Comparison of ENCODE assay signal across 27 cellular contexts in the genomic region with DNA sequence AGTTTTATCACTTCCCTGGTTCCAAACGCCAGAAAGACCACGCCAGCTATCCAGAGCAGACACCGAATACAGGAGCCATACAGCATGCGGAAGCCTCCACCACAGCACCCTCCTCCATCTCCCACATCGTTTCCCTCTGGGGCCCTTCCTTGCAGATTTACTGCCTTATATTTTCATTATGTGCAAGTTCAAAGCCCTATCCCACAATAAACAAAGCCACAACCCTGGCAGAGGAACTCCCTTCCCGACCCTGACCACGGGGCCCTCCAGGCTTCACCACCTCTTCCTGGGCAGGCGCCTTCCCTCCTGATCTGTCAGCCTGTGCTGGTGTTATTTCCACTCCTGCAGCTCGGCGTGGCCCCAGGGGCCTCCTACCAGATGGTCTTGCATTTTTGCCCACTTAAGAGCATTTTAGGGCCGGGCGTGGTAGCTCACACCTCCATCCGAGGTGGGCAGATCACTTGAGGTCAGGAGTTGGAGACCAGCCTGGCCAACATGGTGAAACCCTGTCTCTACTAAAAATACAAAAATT. TPM values are rescaled to one million over a fixed set of nuclear protein-coding genes. Genes with fewer than 3 reads are reported as not detected.
"Had no signal": no experiment of that assay in that cellular context is flagged by ENCODE, and none has a peak within 500 bp of the region (broad histone marks: within the 10 kb centered on the region; RNA-seq: fewer than 3 reads in every experiment).

No MANE protein-coding gene starts in this region.

- H3K4me1 ChIP-seq: ascending aorta, body of pancreas had no signal

- ATAC-seq: activated CD4-positive, alpha-beta T cell treated with anti-CD3 and anti-CD28 coated beads for 36 hours; activated T-helper 17 cell treated with anti-CD3 and anti-CD28 coated beads, Interleukin-2, amount 50 U/mL, for 72 hours; body of pancreas; T-cell had no signal

- H3K27me3 ChIP-seq: ascending aorta, body of pancreas, MG63 had no signal

- H3K27me3 Mint-ChIP-seq: activated CD4-positive, alpha-beta memory T cell treated with anti-CD3 and anti-CD28 coated beads, Interleukin-2, amount 10 ng/mL, durations not matched to agents 7 days and 5 days had no signal

- H3K9me3 ChIP-seq: ascending aorta, body of pancreas, MG63 had no signal

- H3K36me3 Mint-ChIP-seq: T-cell had no signal

- H3K27ac Mint-ChIP-seq: activated CD4-positive, alpha-beta memory T cell treated with anti-CD3 and anti-CD28 coated beads, Interleukin-2, amount 10 ng/mL, durations not matched to agents 7 days and 5 days; activated CD4-positive, alpha-beta T cell treated with anti-CD3 and anti-CD28 coated beads for 36 hours; activated naive CD4-positive, alpha-beta T cell treated with anti-CD3 and anti-CD28 coated beads for 36 hours; activated T-helper 17 cell treated with anti-CD3 and anti-CD28 coated beads, Interleukin-2, amount 50 U/mL, for 72 hours; T-cell had no signal

- DNase-seq: activated CD4-positive, alpha-beta memory T cell treated with anti-CD3 and anti-CD28 coated beads, Interleukin-2, amount 10 ng/mL, durations not matched to agents 7 days and 5 days; activated CD4-positive, alpha-beta T cell treated with anti-CD3 and anti-CD28 coated beads for 36 hours; activated CD4-positive, alpha-beta T cell treated with anti-CD3 and anti-CD28 coated beads, Interleukin-2, amount 50 U/mL, for 1 hour; activated gamma-delta T cell; activated naive CD4-positive, alpha-beta T cell treated with anti-CD3 and anti-CD28 coated beads for 36 hours; activated T-cell treated with anti-CD3 and anti-CD28 coated beads for 4 hours; activated T-cell treated with anti-CD3 and anti-CD28 coated beads, Interleukin-2, amount 50 U/mL, for 48 hours; amniotic stem cell; body of pancreas; central memory CD4-positive, alpha-beta T cell; KG1; MG63; NCI-H1105; NCI-H1436 treated with DMSO at 0.1 percent for 48 hours; NCI-H187; NCI-H2081; NCI-H524; SHP77; T-cell; T-helper 2 cell; WERI-Rb-1 had no signal

- H3K9me3 Mint-ChIP-seq: activated CD4-positive, alpha-beta memory T cell treated with anti-CD3 and anti-CD28 coated beads, Interleukin-2, amount 10 ng/mL, durations not matched to agents 7 days and 5 days; activated naive CD4-positive, alpha-beta T cell treated with anti-CD3 and anti-CD28 coated beads for 36 hours; activated T-helper 17 cell treated with anti-CD3 and anti-CD28 coated beads, Interleukin-2, amount 50 U/mL, for 72 hours; T-cell had no signal

- H3K4me3 ChIP-seq: ascending aorta, body of pancreas, MG63 had no signal

- H3K4me3 Mint-ChIP-seq: activated CD4-positive, alpha-beta memory T cell treated with anti-CD3 and anti-CD28 coated beads, Interleukin-2, amount 10 ng/mL, durations not matched to agents 7 days and 5 days; activated CD4-positive, alpha-beta T cell treated with anti-CD3 and anti-CD28 coated beads for 36 hours; activated naive CD4-positive, alpha-beta T cell treated with anti-CD3 and anti-CD28 coated beads for 36 hours; activated T-helper 17 cell treated with anti-CD3 and anti-CD28 coated beads, Interleukin-2, amount 50 U/mL, for 72 hours; T-cell had no signal

- H3K4me1 Mint-ChIP-seq: activated T-helper 17 cell treated with anti-CD3 and anti-CD28 coated beads, Interleukin-2, amount 50 U/mL, for 72 hours had no signal

- H3K36me3 ChIP-seq: ascending aorta, MG63, WERI-Rb-1 had no signal

- H3K27ac ChIP-seq: ascending aorta, body of pancreas, WERI-Rb-1 had no signal

RNA-seq across cellular contexts. Expression of a gene that starts 22.9 kb away (rescaled TPM):
- total RNA-seq: activated CD4-positive, alpha-beta memory T cell treated with anti-CD3 and anti-CD28 coated beads, Interleukin-2, amount 10 ng/mL, durations not matched to agents 7 days and 5 days; activated CD4-positive, alpha-beta T cell treated with anti-CD3 and anti-CD28 coated beads for 36 hours; activated CD8-positive, alpha-beta memory T cell treated with anti-CD3 and anti-CD28 coated beads for 36 hours; activated naive CD4-positive, alpha-beta T cell treated with anti-CD3 and anti-CD28 coated beads for 36 hours; activated T-helper 17 cell treated with anti-CD3 and anti-CD28 coated beads, Interleukin-2, amount 50 U/mL, for 72 hours; ascending aorta; bronchial epithelial cell; chondrocyte; SK-MEL-5 had no signal
